Comparison of ENCODE assay signal across 23 cellular contexts in genomic region chr7:47677664-47678063, GRCh38.
DNase-seq lines count a peak whose midpoint lies in the region; ATAC-seq, FAIRE-seq and TF ChIP-seq lines count a peak whose summit lies in the region.
"Had no signal": no experiment of that assay in that cellular context is flagged by ENCODE, and none has a peak within 500 bp of the region (broad histone marks: within the 10 kb centered on the region; RNA-seq: fewer than 3 reads in every experiment).

No MANE protein-coding gene starts in this region.

- H2AFZ ChIP-seq in smooth muscle cell (ENCODE audit: low read depth) = no peak overlapping the region

- peak; percentile 76 for DNase-seq in H4 (ENCODE audit: low spot score)
- peak; percentile 94 for DNase-seq in SK-MEL-5 (ENCODE audit: low read depth, low spot score)
- peak; percentile 97 for DNase-seq in fibroblast of villous mesenchyme (ENCODE audit: low read depth)
- no peak for DNase-seq in smooth muscle cell (lab: John Stamatoyannopoulos, UW; ENCODE audit: unreplicated experiment)
- DNase-seq in RCC 7860 (ENCODE audit: low spot score) = no peak
- no peak for DNase-seq in activated CD4-positive, alpha-beta T cell treated with anti-CD3 and anti-CD28 coated beads, Interleukin-2, amount 10 ng/mL, durations not matched to agents 24 days and 14 days
- no peak for DNase-seq in spleen
- DNase-seq: activated CD4-positive, alpha-beta memory T cell treated with anti-CD3 and anti-CD28 coated beads for 36 hours; activated T-cell treated with anti-CD3 and anti-CD28 coated beads, Interleukin-2, amount 50 U/mL, for 24 hours; brain microvascular endothelial cell; dermis blood vessel endothelial cell; erythroblast; glutamatergic neuron; NCI-H1092; NCI-H2107; NCI-H748 treated with DMSO at 0.1 percent for 48 hours; stimulated activated CD4-positive, alpha-beta T cell treated with anti-CD3 and anti-CD28 coated beads, Interleukin-15, amount 100 ng/mL, for 24 hours; stimulated activated naive CD4-positive, alpha-beta T cell treated with Interleukin-2 at 50 U/mL for 16 hours had no signal

- intact Hi-C loops in activated CD4-positive, alpha-beta T cell treated with anti-CD3 and anti-CD28 coated beads, Interleukin-2, amount 10 ng/mL, durations not matched to agents 24 days and 14 days (cut with micrococcal nuclease) = no loop called here
- intact Hi-C loops in spleen (cut with DNase I; ENCODE audit: low total_unique reads) = no loop called here

- H3F3A ChIP-seq in smooth muscle cell (ENCODE audit: low read depth) = peaks cover 10% of the 10 kb centered on the region

- no peak overlapping the region for H3K4me3 Mint-ChIP-seq in activated CD4-positive, alpha-beta T cell treated with anti-CD3 and anti-CD28 coated beads, Interleukin-2, amount 10 ng/mL, durations not matched to agents 24 days and 14 days
- H3K4me3 Mint-ChIP-seq: activated CD4-positive, alpha-beta memory T cell treated with anti-CD3 and anti-CD28 coated beads for 36 hours; activated naive CD4-positive, alpha-beta T cell treated with anti-CD3 and anti-CD28 coated beads, Interleukin-2, amount 50 U/mL, for 24 hours; activated T-cell treated with anti-CD3 and anti-CD28 coated beads, Interleukin-2, amount 50 U/mL, for 24 hours; neural crest cell had no signal

- no peaks in the 10 kb centered on the region for H3K36me3 Mint-ChIP-seq in activated CD4-positive, alpha-beta T cell treated with anti-CD3 and anti-CD28 coated beads, Interleukin-2, amount 10 ng/mL, durations not matched to agents 24 days and 14 days (ENCODE audit: low read depth)
- H3K36me3 Mint-ChIP-seq: activated CD4-positive, alpha-beta memory T cell treated with anti-CD3 and anti-CD28 coated beads for 36 hours; activated naive CD4-positive, alpha-beta T cell treated with anti-CD3 and anti-CD28 coated beads, Interleukin-2, amount 50 U/mL, for 24 hours had no signal

- H3K79me2 ChIP-seq in smooth muscle cell (ENCODE audit: low read depth) = no peaks in the 10 kb centered on the region

- no peak for TF ChIP-seq POLR2A in spleen (IDR thresholded peaks at IDR 0.05)

- no peak for ATAC-seq in HG03565 (IDR thresholded peaks at IDR 0.05; ENCODE audit: unreplicated experiment)

- no peak for FAIRE-seq in RCC 7860 (lab: Jason Lieb, UNC)
- FAIRE-seq: GM19239 had no signal

- no peak overlapping the region for H3K4me3 ChIP-seq in fibroblast of villous mesenchyme (ENCODE audit: low read depth, low read length)
- no peak overlapping the region for H3K4me3 ChIP-seq in smooth muscle cell
- no peak overlapping the region for H3K4me3 ChIP-seq in spleen
- H3K4me3 ChIP-seq: tibial nerve had no signal

- no peaks in the 10 kb centered on the region for H4K20me1 ChIP-seq in smooth muscle cell (ENCODE audit: low read depth)

- 11% methylated on average over 1 of the region's 1 CpG for WGBS in smooth muscle cell (ENCODE audit: low lambda C conversion rate)
- WGBS in spleen, 5 donors = 67 to 86% (median 75%) methylated on average over 1 of the region's 1 CpG

- H3K9me3 ChIP-seq in smooth muscle cell (replicated peaks; ENCODE audit: low read depth) (no peaks in the 10 kb centered on the region), spleen (peaks cover 0 to 12% (median 5%) of the 10 kb centered on the region in 8 donors)
- H3K9me3 ChIP-seq: tibial nerve had no signal

- no peaks in the 10 kb centered on the region for H3K4me1 Mint-ChIP-seq in activated CD4-positive, alpha-beta T cell treated with anti-CD3 and anti-CD28 coated beads, Interleukin-2, amount 10 ng/mL, durations not matched to agents 24 days and 14 days
- H3K4me1 Mint-ChIP-seq: activated naive CD4-positive, alpha-beta T cell treated with anti-CD3 and anti-CD28 coated beads, Interleukin-2, amount 50 U/mL, for 24 hours had no signal

- no peaks in the 10 kb centered on the region for H3K27me3 ChIP-seq in smooth muscle cell (ENCODE audit: low read depth)
- H3K27me3 ChIP-seq in spleen (replicated peaks in 1 of 7) = no peaks in the 10 kb centered on the region
- H3K27me3 ChIP-seq: brain microvascular endothelial cell, tibial nerve had no signal

- no peak overlapping the region for H3K27ac Mint-ChIP-seq in activated CD4-positive, alpha-beta T cell treated with anti-CD3 and anti-CD28 coated beads, Interleukin-2, amount 10 ng/mL, durations not matched to agents 24 days and 14 days
- H3K27ac Mint-ChIP-seq: activated CD4-positive, alpha-beta memory T cell treated with anti-CD3 and anti-CD28 coated beads for 36 hours; activated naive CD4-positive, alpha-beta T cell treated with anti-CD3 and anti-CD28 coated beads, Interleukin-2, amount 50 U/mL, for 24 hours; activated T-cell treated with anti-CD3 and anti-CD28 coated beads, Interleukin-2, amount 50 U/mL, for 24 hours had no signal

- TF ChIP-seq CTCF in fibroblast of villous mesenchyme (IDR thresholded peaks at IDR 0.05; ENCODE audit: insufficient read depth, low read depth, low read length) = no peak
- no peak for TF ChIP-seq CTCF in smooth muscle cell (IDR thresholded peaks at IDR 0.05; ENCODE audit: borderline replicate concordance, insufficient read depth, poor library complexity, severe bottlenecking)
- TF ChIP-seq CTCF in spleen (IDR thresholded peaks at IDR 0.05 in 8 of 11, conservative IDR thresholded peaks at IDR 0.05 in 3 of 11) = no peak

- H3K36me3 ChIP-seq in smooth muscle cell (ENCODE audit: low read depth) (no peaks in the 10 kb centered on the region), spleen (no peaks in the 10 kb centered on the region)
- H3K36me3 ChIP-seq: brain microvascular endothelial cell, tibial nerve had no signal

- H3K4me2 ChIP-seq in smooth muscle cell = no peak overlapping the region

- H3K27me3 Mint-ChIP-seq in activated CD4-positive, alpha-beta T cell treated with anti-CD3 and anti-CD28 coated beads, Interleukin-2, amount 10 ng/mL, durations not matched to agents 24 days and 14 days = no peaks in the 10 kb centered on the region
- H3K27me3 Mint-ChIP-seq: activated CD4-positive, alpha-beta memory T cell treated with anti-CD3 and anti-CD28 coated beads for 36 hours; activated naive CD4-positive, alpha-beta T cell treated with anti-CD3 and anti-CD28 coated beads, Interleukin-2, amount 50 U/mL, for 24 hours; activated T-cell treated with anti-CD3 and anti-CD28 coated beads, Interleukin-2, amount 50 U/mL, for 24 hours had no signal

- H3K9ac ChIP-seq in smooth muscle cell (ENCODE audit: low read depth) = no peak overlapping the region

- H3K9me3 Mint-ChIP-seq in activated CD4-positive, alpha-beta T cell treated with anti-CD3 and anti-CD28 coated beads, Interleukin-2, amount 10 ng/mL, durations not matched to agents 24 days and 14 days = no peaks in the 10 kb centered on the region
- H3K9me3 Mint-ChIP-seq: activated CD4-positive, alpha-beta memory T cell treated with anti-CD3 and anti-CD28 coated beads for 36 hours; activated T-cell treated with anti-CD3 and anti-CD28 coated beads, Interleukin-2, amount 50 U/mL, for 24 hours; neural crest cell had no signal

- H3K27ac ChIP-seq in smooth muscle cell (ENCODE audit: low read depth) (peak overlapping the region; percentile 38), spleen (peak overlapping the region in 4 of 8 donors; percentile 20 to 64 (median 54))
- H3K27ac ChIP-seq: brain microvascular endothelial cell had no signal

- H3K4me1 ChIP-seq in smooth muscle cell (ENCODE audit: low read depth) (peaks cover 11% of the 10 kb centered on the region), spleen (peaks cover 0 to 26% (median 10%) of the 10 kb centered on the region in 6 donors)

- in situ Hi-C loops in SK-MEL-5 (cut with HindIII; ENCODE audit: low pct_unique_long_range_greater_than_20kb, low sequenced_read_pairs) = no loop called here

Comparison
In these comparisons a context has a peak if more than half of its experiments do, and no peak if none do; other contexts are left out.
1. DNase-seq: peak in H4 (single experiment), SK-MEL-5 (single experiment) and fibroblast of villous mesenchyme (single experiment); none in smooth muscle cell (single experiment), RCC 7860 (single experiment), activated CD4-positive, alpha-beta T cell treated with anti-CD3 and anti-CD28 coated beads, Interleukin-2, amount 10 ng/mL, durations not matched to agents 24 days and 14 days (single experiment) and spleen (single experiment).